Comparison of ENCODE assay signal across 9 cellular contexts in genomic region chr2:159960413-159960812, GRCh38. TPM values are rescaled to one million over a fixed set of nuclear protein-coding genes. Genes with fewer than 3 reads are reported as not detected.
DNase-seq lines count a peak whose midpoint lies in the region; ATAC-seq and TF ChIP-seq lines count a peak whose summit lies in the region.
"Had no signal": no experiment of that assay in that cellular context is flagged by ENCODE, and none has a peak within 500 bp of the region (broad histone marks: within the 10 kb centered on the region; RNA-seq: fewer than 3 reads in every experiment).

No MANE protein-coding gene starts in this region.

- intact Hi-C loops in left lung (cut with DNase I), result no loop called here

- no peaks in the 10 kb centered on the region for H3K36me3 Mint-ChIP-seq in T-cell

- peaks cover 5 to 14% of the 10 kb centered on the region in 2 donors for H3K4me1 ChIP-seq in left lung

- H3K4me3 Mint-ChIP-seq in T-cell, result no peak overlapping the region
- H3K4me3 Mint-ChIP-seq: nephron had no signal

- DNase-seq in GM12864 (ENCODE audit: low read depth) (peak; percentile 34), H4 (ENCODE audit: low spot score) (peak; percentile 36), RPMI7951 (ENCODE audit: low read depth) (peak; percentile 78), left lung (no peak), NCI-H1105 (lab: John Stamatoyannopoulos, UW) (no peak), NCI-H128 (lab: John Stamatoyannopoulos, UW; ENCODE audit: unreplicated experiment) (no peak), superior temporal gyrus (ENCODE audit: extremely low spot score) (no peak), T-cell (no peak)

- POLR2A ChIA-PET in T-cell (lab: Charles Lee), result no interaction called here

- H3K27me3 ChIP-seq in left lung, result no peaks in the 10 kb centered on the region

- ATAC-seq in left lung (peak; percentile 95), T-cell (replicated peaks in 1 of 4) (no peak)

- no peak overlapping the region for H3K27ac Mint-ChIP-seq in T-cell
- H3K27ac Mint-ChIP-seq: nephron had no signal

- peaks cover 10 to 11% of the 10 kb centered on the region in 2 donors for H3K27me3 Mint-ChIP-seq in T-cell

- H3K4me3 ChIP-seq in GM12864 (ENCODE audit: low read depth, low read length) (no peak overlapping the region), left lung (no peak overlapping the region)

- no peaks in the 10 kb centered on the region for H3K36me3 ChIP-seq in left lung

- H3K9me3 ChIP-seq in left lung, result no peaks in the 10 kb centered on the region

- no peak for TF ChIP-seq CTCF in GM12864 (IDR thresholded peaks at IDR 0.05; ENCODE audit: low read depth, low read length, missing control alignments)
- TF ChIP-seq CTCF in left lung (IDR thresholded peaks at IDR 0.05), result no peak

- H3K9me3 Mint-ChIP-seq in T-cell, result no peaks in the 10 kb centered on the region
- H3K9me3 Mint-ChIP-seq: nephron had no signal

- no peaks in the 10 kb centered on the region for H3K4me1 Mint-ChIP-seq in T-cell

- CTCF ChIA-PET in T-cell (lab: Charles Lee), result no interaction called here

- peak overlapping the region in 1 of 2 donors; percentile 30 for H3K27ac ChIP-seq in left lung

RNA-seq across cellular contexts. Expression of gene LY75, which starts 55.9 kb away (rescaled TPM):
- total RNA-seq in H4 (2014; rRNA removed; shearing (Covaris generic)), result not detected in 2 replicates
- not detected in 2 replicates for total RNA-seq in RPMI7951 (2014; rRNA removed; shearing (Covaris generic))
- 1 to 10 TPM; 7.6 to 10.0 TPM for total RNA-seq in left lung
- 10 to 100 TPM; 35.3 to 52.2 (median 41.7) TPM for total RNA-seq in T-cell

Comparison
In these comparisons a context has a peak if more than half of its experiments do, and no peak if none do; other contexts are left out.
1. DNase-seq: peak in GM12864 (single experiment), H4 (single experiment) and RPMI7951 (single experiment); none in left lung (0 of 2), NCI-H1105 (single experiment), NCI-H128 (single experiment), superior temporal gyrus (single experiment) and T-cell (0 of 34).